Comparison of ENCODE assay signal across 14 cellular contexts in the genomic region with DNA sequence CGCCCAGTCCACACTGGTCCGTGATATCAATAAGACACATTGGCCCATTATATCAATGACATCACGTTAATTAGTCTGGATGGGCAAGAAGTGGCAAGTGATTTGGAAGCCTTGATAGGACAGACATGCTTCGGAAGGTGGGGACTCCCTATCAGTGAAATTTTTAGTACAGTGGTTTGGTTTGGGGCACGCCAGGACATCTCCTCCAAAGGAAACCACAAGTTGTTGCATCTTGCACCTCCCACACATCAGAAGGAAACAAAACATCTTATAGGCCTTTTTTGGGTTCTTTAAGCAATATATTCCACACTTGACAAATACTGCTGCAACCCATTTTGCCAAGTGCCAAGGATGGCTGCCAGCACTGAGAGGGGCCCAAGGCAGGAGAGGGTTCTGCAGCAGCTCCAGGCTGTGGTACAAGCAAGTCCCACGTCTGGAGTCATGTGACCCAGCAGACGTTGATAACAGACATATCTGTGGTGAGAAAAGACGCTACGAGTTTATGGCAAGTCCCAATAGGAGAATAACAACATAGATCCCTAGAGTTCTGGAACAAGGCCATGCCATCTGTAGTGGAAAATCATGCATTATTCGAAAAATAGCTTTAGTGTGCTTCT.
DNase-seq lines count a peak whose midpoint lies in the region; ATAC-seq and TF ChIP-seq lines count a peak whose summit lies in the region.
"Had no signal": no experiment of that assay in that cellular context is flagged by ENCODE, and none has a peak within 500 bp of the region (broad histone marks: within the 10 kb centered on the region; RNA-seq: fewer than 3 reads in every experiment).

No MANE protein-coding gene starts in this region.

- peak overlapping the region; percentile 46 for H3K4me2 ChIP-seq in DOHH2 (ENCODE audit: low read length)
- no peak overlapping the region for H3K4me2 ChIP-seq in OCI-LY7 (ENCODE audit: low read length)

- CTCF ChIA-PET in OCI-LY7 (lab: Charles Lee; ENCODE audit: unreplicated experiment) = no interaction called here

- ATAC-seq in T-helper 17 cell (peak; percentile 33), HG02852 (IDR thresholded peaks at IDR 0.05; ENCODE audit: unreplicated experiment) (no peak), GM21619 (IDR thresholded peaks at IDR 0.05; ENCODE audit: unreplicated experiment) (no peak)
- ATAC-seq: effector memory CD8-positive, alpha-beta T cell; gastrocnemius medialis had no signal

- H3K36me3 ChIP-seq in DOHH2 (ENCODE audit: control insufficient read depth, low read length) (no peaks in the 10 kb centered on the region), OCI-LY7 (ENCODE audit: insufficient read depth, low read length) (no peaks in the 10 kb centered on the region)
- H3K36me3 ChIP-seq: ascending aorta, gastrocnemius medialis had no signal

- peaks cover 13% of the 10 kb centered on the region for H3K27me3 Mint-ChIP-seq in T-helper 17 cell

- H3K27me3 ChIP-seq in DOHH2 (ENCODE audit: control insufficient read depth, low read length) = peaks cover 13% of the 10 kb centered on the region
- H3K27me3 ChIP-seq: ascending aorta had no signal

- H3K36me3 Mint-ChIP-seq in T-helper 17 cell (ENCODE audit: low read depth) = no peaks in the 10 kb centered on the region

- H3K4me3 Mint-ChIP-seq in T-helper 17 cell = peak overlapping the region; percentile 67
- H3K4me3 Mint-ChIP-seq: HFFc6 had no signal

- no TSS peak for BruUV-seq in OCI-LY7 (replicated peaks; lab: Mats Ljungman, UMichigan)

- H3F3A ChIP-seq in DOHH2 (ENCODE audit: control insufficient read depth, insufficient read depth) = no peaks in the 10 kb centered on the region

- H3K9me2 ChIP-seq in DOHH2 (replicated peaks; ENCODE audit: control insufficient read depth, low read length) = no peaks in the 10 kb centered on the region
- no peaks in the 10 kb centered on the region for H3K9me2 ChIP-seq in OCI-LY7 (ENCODE audit: insufficient read depth, low read length)

- DNase-seq in Ammon's horn (ENCODE audit: low spot score) (peak; percentile 65), T-helper 17 cell (no peak), cerebellum (ENCODE audit: low spot score) (peak; percentile 56), OCI-LY7 (ENCODE audit: low spot score) (no peak), NCI-H2029 (lab: John Stamatoyannopoulos, UW) (no peak)
- DNase-seq: effector memory CD8-positive, alpha-beta T cell; gastrocnemius medialis; HFFc6; islet precursor cell; NCI-H187 had no signal

- H3K27ac ChIP-seq in DOHH2 (ENCODE audit: low read depth, low read length) (no peak overlapping the region), OCI-LY7 (ENCODE audit: low read depth, low read length, poor library complexity, severe bottlenecking) (no peak overlapping the region)
- H3K27ac ChIP-seq: ascending aorta, gastrocnemius medialis had no signal

- H2AFZ ChIP-seq in OCI-LY7 (ENCODE audit: low read length) = no peak overlapping the region

- H3K9me3 ChIP-seq in DOHH2 (ENCODE audit: control insufficient read depth, insufficient read depth, low read length) (no peaks in the 10 kb centered on the region), T-helper 17 cell (ENCODE audit: control insufficient read depth, low read length, poor library complexity, severe bottlenecking) (no peaks in the 10 kb centered on the region), OCI-LY7 (ENCODE audit: low read length) (no peaks in the 10 kb centered on the region)
- H3K9me3 ChIP-seq: ascending aorta, gastrocnemius medialis had no signal

- no peaks in the 10 kb centered on the region for H4K20me1 ChIP-seq in DOHH2 (ENCODE audit: control insufficient read depth, insufficient read depth, low read depth, low read length)
- no peaks in the 10 kb centered on the region for H4K20me1 ChIP-seq in OCI-LY7 (ENCODE audit: insufficient read depth, low read length)

- H3K79me2 ChIP-seq in DOHH2 (ENCODE audit: control insufficient read depth, low read length) (no peaks in the 10 kb centered on the region), OCI-LY7 (ENCODE audit: insufficient read depth, low read depth, low read length) (no peaks in the 10 kb centered on the region)

- POLR2A ChIA-PET in OCI-LY7 (lab: Charles Lee) = no interaction called here

- H3K4me1 ChIP-seq in DOHH2 (ENCODE audit: control insufficient read depth, low read length) (peaks cover 22% of the 10 kb centered on the region), OCI-LY7 (ENCODE audit: insufficient read depth, low read length, poor library complexity, severe bottlenecking) (peaks cover 6% of the 10 kb centered on the region)
- H3K4me1 ChIP-seq: ascending aorta, gastrocnemius medialis had no signal

- H3K4me1 Mint-ChIP-seq in T-helper 17 cell = peaks cover 23% of the 10 kb centered on the region

- no peak for TF ChIP-seq CTCF in DOHH2 (IDR thresholded peaks at IDR 0.05; ENCODE audit: low read depth, low read length, poor library complexity, severe bottlenecking)
- no peak for TF ChIP-seq CTCF in OCI-LY7 (conservative IDR thresholded peaks at IDR 0.05; ENCODE audit: low read length)

- peak overlapping the region; percentile 22 for H3K27ac Mint-ChIP-seq in T-helper 17 cell
- H3K27ac Mint-ChIP-seq: effector memory CD8-positive, alpha-beta T cell; HFFc6 had no signal

- H3K4me3 ChIP-seq in DOHH2 (ENCODE audit: low read length) (no peak overlapping the region), OCI-LY7 (ENCODE audit: low read depth, low read length, poor library complexity, severe bottlenecking) (no peak overlapping the region)
- H3K4me3 ChIP-seq: ascending aorta, gastrocnemius medialis had no signal

- intact Hi-C loops in OCI-LY7 (cut with micrococcal nuclease; ENCODE audit: unreplicated experiment) = no loop called here

Comparison
In these comparisons a context has a peak if more than half of its experiments do, and no peak if none do; other contexts are left out.
1. DNase-seq: peak in Ammon's horn (single experiment) and cerebellum (single experiment); none in T-helper 17 cell (0 of 3), OCI-LY7 (single experiment) and NCI-H2029 (single experiment).